ENCODE assay signal across 17 cellular contexts in the genomic region with DNA sequence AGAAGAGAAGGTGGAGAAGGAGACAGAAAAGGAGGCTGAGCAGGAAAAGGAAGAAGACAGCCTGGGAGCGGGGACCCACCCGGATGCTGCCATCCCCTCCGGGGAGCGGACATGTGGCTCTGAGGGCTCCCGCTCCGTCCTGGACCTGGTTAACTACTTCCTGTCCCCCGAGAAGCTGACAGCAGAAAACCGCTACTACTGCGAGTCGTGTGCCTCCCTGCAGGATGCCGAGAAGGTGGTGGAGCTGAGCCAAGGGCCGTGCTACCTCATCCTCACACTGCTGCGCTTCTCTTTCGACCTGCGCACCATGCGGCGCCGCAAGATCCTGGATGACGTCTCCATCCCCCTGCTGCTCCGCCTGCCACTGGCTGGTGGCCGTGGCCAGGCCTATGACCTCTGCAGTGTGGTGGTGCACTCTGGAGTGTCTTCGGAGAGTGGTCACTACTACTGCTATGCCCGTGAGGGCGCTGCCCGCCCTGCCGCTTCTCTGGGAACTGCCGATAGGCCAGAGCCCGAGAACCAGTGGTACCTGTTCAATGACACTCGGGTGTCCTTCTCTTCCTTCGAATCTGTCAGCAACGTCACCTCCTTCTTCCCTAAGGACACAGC. TPM values are rescaled to one million over a fixed set of nuclear protein-coding genes. Genes with fewer than 3 reads are reported as not detected.
A peak's percentile ranks its signal among the peaks of the same experiment; 100 is the strongest.
DNase-seq lines count a peak whose midpoint lies in the region; ATAC-seq, FAIRE-seq and TF ChIP-seq lines count a peak whose summit lies in the region.
"Had no signal": no experiment of that assay in that cellular context is flagged by ENCODE, and none has a peak within 500 bp of the region (broad histone marks: within the 10 kb centered on the region; RNA-seq: fewer than 3 reads in every experiment).

No MANE protein-coding gene starts in this region.

- CTCF ChIA-PET in GM12878 (lab: Yijun Ruan, JAX) = no interaction called here

- no peak overlapping the region for H2AFZ ChIP-seq in GM12878 (ENCODE audit: control insufficient read depth, low read depth, low read length)

- no peak for ATAC-seq in GM12878
- no peak for ATAC-seq in sciatic nerve

- TF ChIP-seq EP300 in GM12878 (IDR thresholded peaks at IDR 0.05; ENCODE audit: borderline replicate concordance in 1 of 2, control insufficient read depth in 1 of 2, low read depth in 2 of 2, low read length in 2 of 2) = no peak

- H3K4me3 ChIP-seq in BLaER1 = no peak overlapping the region
- no peak overlapping the region for H3K4me3 ChIP-seq in BLaER1 treated with 17β-estradiol and CSF1 and Interleukin-3, amounts not matched to agents 10 nM and 100 nM
- no peak overlapping the region for H3K4me3 ChIP-seq in GM12878

- H3K27me3 ChIP-seq in BLaER1 (no peaks in the 10 kb centered on the region), GM12878 (replicated peaks in 1 of 2; ENCODE audit: control insufficient read depth in 2 of 2, insufficient read depth in 2 of 2, low read length in 1 of 2) (no peaks in the 10 kb centered on the region)
- H3K27me3 ChIP-seq in BLaER1 treated with 17β-estradiol and CSF1 and Interleukin-3, amounts not matched to agents 10 nM and 100 nM = no peaks in the 10 kb centered on the region

- no peak for DNase-seq in GM12878 (ENCODE audit: low read depth, low spot score)
- DNase-seq in sciatic nerve (ENCODE audit: low spot score) = peak; percentile 45
- DNase-seq in DMS114 treated with DMSO at 0.1 percent for 48 hours (lab: John Stamatoyannopoulos, UW; ENCODE audit: unreplicated experiment) = no peak
- no peak for DNase-seq in effector CD8-positive, alpha-beta T cell (lab: John Stamatoyannopoulos, UW)
- DNase-seq in activated CD8-positive, alpha-beta memory T cell treated with anti-CD3 and anti-CD28 coated beads, Interleukin-2, amount 50 U/mL, for 48 hours = no peak
- DNase-seq: GDM1; KBM-7; NCI-H1417 treated with DMSO at 0.1 percent for 48 hours; NCI-H1930; NCI-H2171 treated with DMSO at 0.1 percent for 48 hours; NCI-H446 treated with DMSO at 0.1 percent for 48 hours; NK-92 treated with Interleukin-12 subunit alpha and Interleukin-12 subunit beta, amount 100 ng/mL, for 24 hours had no signal

- intact Hi-C loops in GM12878 (cut with micrococcal nuclease; ENCODE audit: unreplicated experiment) (no loop called here), sciatic nerve (cut with DNase I) (no loop called here)

- H3K9me3 ChIP-seq in BLaER1 = no peaks in the 10 kb centered on the region
- 0 out of 22 replicates have a peak, but pooled peaks cover 0 to 4% (median 0%) of the 10 kb centered on the region in 11 experiments for H3K9me3 ChIP-seq in BLaER1 treated with 17β-estradiol and CSF1 and Interleukin-3, amounts not matched to agents 10 nM and 100 nM (replicated peaks in 1 of 11)
- H3K9me3 ChIP-seq in GM12878 (replicated peaks; ENCODE audit: control insufficient read depth, insufficient read depth, low read length) = no peaks in the 10 kb centered on the region

- H3K4me1 ChIP-seq in BLaER1 (peaks cover 30% of the 10 kb centered on the region), GM12878 (ENCODE audit: control insufficient read depth, insufficient read depth, low read length) (no peaks in the 10 kb centered on the region)
- peaks cover 9 to 35% (median 29%) of the 10 kb centered on the region in 10 experiments for H3K4me1 ChIP-seq in BLaER1 treated with 17β-estradiol and CSF1 and Interleukin-3, amounts not matched to agents 10 nM and 100 nM

- SMC1A ChIA-PET in GM12878 (lab: Charles Lee; ENCODE audit: uncharacterized antibody, unreplicated experiment) = no interaction called here

- POLR2A ChIA-PET in GM12878 (lab: Charles Lee) = no interaction called here

- WGBS in GM12878 (ENCODE audit: insufficient coverage, insufficient replicate concordance, low lambda C conversion rate, missing lambda C conversion rate) = 89% methylated on average over 25 of the region's 31 CpGs

- peaks cover 44% of the 10 kb centered on the region for H3K36me3 ChIP-seq in BLaER1
- H3K36me3 ChIP-seq in BLaER1 treated with 17β-estradiol and CSF1 and Interleukin-3, amounts not matched to agents 10 nM and 100 nM = peaks cover 20 to 85% (median 44%) of the 10 kb centered on the region in 11 experiments
- no peaks in the 10 kb centered on the region; a peak in 3 of 4 replicates for H3K36me3 ChIP-seq in GM12878 (ENCODE audit: control insufficient read depth in 2 of 2, insufficient read depth in 2 of 2, low read length in 1 of 2)

- H3K9ac ChIP-seq in BLaER1 = no peak overlapping the region
- peak overlapping the region in 1 of 11 experiments; percentile 10; a peak in 1 of 22 replicates for H3K9ac ChIP-seq in BLaER1 treated with 17β-estradiol and CSF1 and Interleukin-3, amounts not matched to agents 10 nM and 100 nM
- H3K9ac ChIP-seq in GM12878 (ENCODE audit: control insufficient read depth, insufficient read depth, low read length) = no peak overlapping the region

- H3K27ac ChIP-seq in BLaER1 = peak overlapping the region; percentile 26; the same call in 1 of the 2 replicates
- H3K27ac ChIP-seq in BLaER1 treated with 17β-estradiol and CSF1 and Interleukin-3, amounts not matched to agents 10 nM and 100 nM = peak overlapping the region in 7 of 11 experiments; percentile 2 to 54 (median 33); a peak in 8 of 22 replicates
- no peak overlapping the region for H3K27ac ChIP-seq in GM12878 (ENCODE audit: control insufficient read depth, insufficient read depth)

- H4K20me1 ChIP-seq in BLaER1 (peaks cover 19% of the 10 kb centered on the region), GM12878 (ENCODE audit: control insufficient read depth, insufficient read depth) (no peaks in the 10 kb centered on the region)
- H4K20me1 ChIP-seq in BLaER1 treated with 17β-estradiol and CSF1 and Interleukin-3, amounts not matched to agents 10 nM and 100 nM = peaks cover 0 to 70% (median 14%) of the 10 kb centered on the region in 11 experiments; a peak in 12 of 22 replicates

- no peak for TF ChIP-seq RAD21 in GM12878 (IDR thresholded peaks at IDR 0.05; ENCODE audit: insufficient read depth, low read depth, low read length)

- 0 out of 2 replicates have a peak, but pooled peaks have one; percentile 29 for TF ChIP-seq POLR2A in GM12878 (IDR thresholded peaks at IDR 0.05; ENCODE audit: low read depth, low read length)

- no peaks in the 10 kb centered on the region for H3K79me2 ChIP-seq in GM12878 (ENCODE audit: control insufficient read depth, insufficient read depth, low read length)

- H3K4me2 ChIP-seq in BLaER1 (peak overlapping the region; percentile 51), GM12878 (ENCODE audit: control insufficient read depth, insufficient read depth) (no peak overlapping the region)
- peak overlapping the region; percentile 0 to 72 (median 54); a peak in 21 of 22 replicates for H3K4me2 ChIP-seq in BLaER1 treated with 17β-estradiol and CSF1 and Interleukin-3, amounts not matched to agents 10 nM and 100 nM

- no TSS peak for BruUV-seq in GM12878 (replicated peaks; lab: Mats Ljungman, UMichigan)

- RAD21 ChIA-PET in GM12878 (lab: Charles Lee; ENCODE audit: unreplicated experiment) = no interaction called here

- no peak for FAIRE-seq in GM12878 (lab: Jason Lieb, UNC)
- FAIRE-seq: GM12891, GM18507, H1 had no signal

- TF ChIP-seq CTCF in GM12878 (IDR thresholded peaks at IDR 0.05 in 2 of 3, conservative IDR thresholded peaks at IDR 0.05 in 1 of 3; ENCODE audit: control insufficient read depth in 2 of 3, extremely low read depth in 1 of 3, insufficient read depth in 1 of 3, low read depth in 3 of 3, low read length in 3 of 3) = no peak

- in situ Hi-C loops in GM12878 (cut with MboI) = no loop called here

TF ChIP-seq in GM12878, 131 proteins besides CTCF, POLR2A, EP300 and RAD21 (continues in another document):
- TF ChIP-seq MEF2A (IDR thresholded peaks at IDR 0.05; ENCODE audit: insufficient read depth, low read depth, low read length) = no peak
- TF ChIP-seq ASH2L (IDR thresholded peaks at IDR 0.05; ENCODE audit: borderline replicate concordance, low read depth) = no peak

RNA-seq across cellular contexts. Expression of a gene that starts 21.4 kb away (rescaled TPM):
- 13.2 and 14.3 TPM in 2 replicates for total RNA-seq in GM12878 (2013; cell fraction: nucleolus; rRNA removed)
- total RNA-seq in GM12878 (2014; rRNA removed) (2.9 and 3.9 TPM in 2 replicates), GM12878 (2014; rRNA removed; fragmentation: Illumina TruSeq; extraction: Trizol) (2.3 and 3.1 TPM in 2 replicates), GM12878 (2021) (5.6 and 6.4 TPM in 2 replicates), sciatic nerve (11.5 TPM)
- polyA plus RNA-seq in GM12878 (2011; ENCODE audit: low read depth) = 1.1 TPM
- polyA plus RNA-seq in GM12878 (2011; rRNA removed) (2.7 and 3.4 TPM in 2 replicates), GM12878 (2014; fragmentation: Illumina TruSeq; extraction: Trizol) (1.7 and 2.5 TPM in 2 replicates), GM12878 (2014; fragmentation: Nextera tagmentation; extraction: Ambion mirVana) (under 1 TPM in 1 of 2 experiments, not detected in 1; 0.13 TPM), GM12878 (2014; rRNA removed) (5.3 and 5.5 TPM in 2 replicates), GM12878 (2016; fragmentation: Nextera tagmentation; extraction: Ambion mirVana) (under 1 TPM; 0.28 to 0.68 TPM)
- 3.2 and 4.3 TPM in 2 replicates for polyA plus RNA-seq in GM12878 (2011; cell fraction: cytosol; rRNA removed)
- polyA plus RNA-seq in GM12878 (2011; cell fraction: nucleus; rRNA removed) = 22.1 and 22.4 TPM in 2 replicates
- polyA plus RNA-seq in GM12878 (2012) = 3.2 and 3.4 TPM in 2 replicates
- polyA minus RNA-seq in GM12878 (2011; rRNA and poly(A)+ RNA removed) = 2.0 and 2.2 TPM in 2 replicates
- 0.80 and 1.1 TPM in 2 replicates for polyA minus RNA-seq in GM12878 (2011; cell fraction: cytosol; rRNA and poly(A)+ RNA removed)
- 3.5 and 6.5 TPM in 2 replicates for polyA minus RNA-seq in GM12878 (2011; cell fraction: nucleus; rRNA and poly(A)+ RNA removed)

RNA-seq across cellular contexts. Expression of a gene that starts 21.7 kb away (rescaled TPM):
- total RNA-seq in GM12878 (2013; cell fraction: nucleolus; rRNA removed) = 4.5 and 4.6 TPM in 2 replicates
- total RNA-seq in GM12878 (2014; rRNA removed) (3.4 and 3.5 TPM in 2 replicates), GM12878 (2014; rRNA removed; fragmentation: Illumina TruSeq; extraction: Trizol) (3.8 and 4.1 TPM in 2 replicates), GM12878 (2021) (4.5 and 4.6 TPM in 2 replicates), sciatic nerve (13.7 TPM)
- 3.0 TPM for polyA plus RNA-seq in GM12878 (2011; ENCODE audit: low read depth)
- polyA plus RNA-seq in GM12878 (2011; rRNA removed) (4.4 and 4.8 TPM in 2 replicates), GM12878 (2014; fragmentation: Illumina TruSeq; extraction: Trizol) (4.7 and 5.4 TPM in 2 replicates), GM12878 (2014; fragmentation: Nextera tagmentation; extraction: Ambion mirVana) (under 1 TPM; 0.63 to 0.73 TPM), GM12878 (2014; rRNA removed) (4.3 and 4.5 TPM in 2 replicates), GM12878 (2016; fragmentation: Nextera tagmentation; extraction: Ambion mirVana) (1 to 10 TPM; 2.1 to 2.9 TPM)
- 5.2 and 7.4 TPM in 2 replicates for polyA plus RNA-seq in GM12878 (2011; cell fraction: cytosol; rRNA removed)
- polyA plus RNA-seq in GM12878 (2011; cell fraction: nucleus; rRNA removed) = 2.8 and 2.9 TPM in 2 replicates
- 2.6 and 4.2 TPM in 2 replicates for polyA plus RNA-seq in GM12878 (2012)
- 4.6 and 14.1 TPM in 2 replicates for polyA minus RNA-seq in GM12878 (2011; rRNA and poly(A)+ RNA removed)
- polyA minus RNA-seq in GM12878 (2011; cell fraction: cytosol; rRNA and poly(A)+ RNA removed) = 1.9 and 2.3 TPM in 2 replicates
- polyA minus RNA-seq in GM12878 (2011; cell fraction: nucleus; rRNA and poly(A)+ RNA removed) = 1.3 and 2.7 TPM in 2 replicates
